Comparison of ENCODE assay signal across 11 cellular contexts in genomic region chr2:74461187-74462053, GRCh38. TPM values are rescaled to one million over a fixed set of nuclear protein-coding genes. Genes with fewer than 3 reads are reported as not detected.
A peak's percentile ranks its signal among the peaks of the same experiment; 100 is the strongest.
DNase-seq lines count a peak whose midpoint lies in the region; TF ChIP-seq lines count a peak whose summit lies in the region.
"Had no signal": no experiment of that assay in that cellular context is flagged by ENCODE, and none has a peak within 500 bp of the region (broad histone marks: within the 10 kb centered on the region; RNA-seq: fewer than 3 reads in every experiment).

No MANE protein-coding gene starts in this region.

- peak overlapping the region in 4 of 7 donors; percentile 8 to 73 (median 36) for H3K4me3 Mint-ChIP-seq in CD8-positive, alpha-beta memory T cell
- H3K4me3 Mint-ChIP-seq in endothelial cell (ENCODE audit: unreplicated experiment) = no peak overlapping the region

- peaks cover 41 to 62% (median 54%) of the 10 kb centered on the region in 3 donors for H3K4me1 Mint-ChIP-seq in CD8-positive, alpha-beta memory T cell
- peaks cover 30% of the 10 kb centered on the region for H3K4me1 Mint-ChIP-seq in endothelial cell (ENCODE audit: unreplicated experiment)

- peaks cover 0 to 2% of the 10 kb centered on the region in 2 donors for H3K27me3 Mint-ChIP-seq in CD8-positive, alpha-beta memory T cell
- peaks cover 18% of the 10 kb centered on the region for H3K27me3 Mint-ChIP-seq in endothelial cell (ENCODE audit: unreplicated experiment)

- H3K27ac ChIP-seq in CD8-positive, alpha-beta memory T cell (ENCODE audit: low read depth, low read length) = no peak overlapping the region
- H3K27ac ChIP-seq in HEK293 (ENCODE audit: extremely low read depth, low read depth, low read length) (no peak overlapping the region), suprapubic skin (no peak overlapping the region)
- H3K27ac ChIP-seq: epithelial cell of prostate, SJSA1, tibial nerve had no signal

- DNase-seq in CD8-positive, alpha-beta memory T cell = no peak
- peak; percentile 35 for DNase-seq in endothelial cell (ENCODE audit: low spot score)
- no peak for DNase-seq in suprapubic skin (ENCODE audit: low spot score in 2 of 2)
- no peak for DNase-seq in SW480 (ENCODE audit: low spot score)
- DNase-seq in stimulated activated CD4-positive, alpha-beta T cell treated with anti-CD3 and anti-CD28 coated beads, Interleukin-4, amount 100 ng/mL, for 1 hour = no peak
- DNase-seq: mesenchymal stem cell, NCI-H1436 treated with DMSO at 0.1 percent for 48 hours had no signal

- TF ChIP-seq CTCF in HEK293 (tag by site-specific recombination; IDR thresholded peaks at IDR 0.05) (peak; percentile 48), endothelial cell (IDR thresholded peaks at IDR 0.05; ENCODE audit: unreplicated experiment) (no peak), suprapubic skin (IDR thresholded peaks at IDR 0.05) (no peak)

- H3K9me3 Mint-ChIP-seq in CD8-positive, alpha-beta memory T cell = no peaks in the 10 kb centered on the region
- H3K9me3 Mint-ChIP-seq in endothelial cell (ENCODE audit: unreplicated experiment) = no peaks in the 10 kb centered on the region

- WGBS in suprapubic skin = 93% methylated on average over 18 of the region's 27 CpGs

- peak overlapping the region in 3 of 8 donors; percentile 15 to 40 (median 24) for H3K27ac Mint-ChIP-seq in CD8-positive, alpha-beta memory T cell
- no peak overlapping the region for H3K27ac Mint-ChIP-seq in endothelial cell (ENCODE audit: unreplicated experiment)

- H3K4me1 ChIP-seq in CD8-positive, alpha-beta memory T cell (ENCODE audit: insufficient read depth, low read length) = peaks cover 25% of the 10 kb centered on the region
- peaks cover 5% of the 10 kb centered on the region for H3K4me1 ChIP-seq in HEK293 (ENCODE audit: control insufficient read depth, insufficient read depth, low read length)
- peaks cover 39% of the 10 kb centered on the region for H3K4me1 ChIP-seq in suprapubic skin

- no peak for TF ChIP-seq EP300 in suprapubic skin (IDR thresholded peaks at IDR 0.05)

- H3K9me3 ChIP-seq in CD8-positive, alpha-beta memory T cell (ENCODE audit: low read length) = no peaks in the 10 kb centered on the region
- H3K9me3 ChIP-seq in HEK293 (ENCODE audit: control insufficient read depth, insufficient read depth, low read depth, low read length) (no peaks in the 10 kb centered on the region), suprapubic skin (no peaks in the 10 kb centered on the region)
- H3K9me3 ChIP-seq: SJSA1, tibial nerve had no signal

- POLR2A ChIA-PET in CD8-positive, alpha-beta memory T cell (lab: Charles Lee) = interaction anchor here (0.5 to 0.6 kb wide), 2 partner anchors 18 to 29 kb away, joined by 3 to 7 read pairs; no protein-coding TSS in a partner anchor
- POLR2A ChIA-PET in HEK293 (lab: Yijun Ruan, JAX) = interaction anchor here (0.8 to 2.2 kb wide), 3 partner anchors 11 to 21 kb away, joined by 3 to 13 read pairs (median 3); partner anchors contain the start of genes CCDC142 and MRPL53

- H3K4me3 ChIP-seq in CD8-positive, alpha-beta memory T cell (ENCODE audit: low read length) = no peak overlapping the region
- H3K4me3 ChIP-seq in HEK293 (ENCODE audit: low read depth, low read length) = no peak overlapping the region
- H3K4me3 ChIP-seq in suprapubic skin = no peak overlapping the region
- H3K4me3 ChIP-seq: SJSA1, tibial nerve had no signal

- peaks cover 4% of the 10 kb centered on the region for H3K36me3 ChIP-seq in CD8-positive, alpha-beta memory T cell (ENCODE audit: insufficient read depth, low read length)
- peaks cover 0 to 31% of the 10 kb centered on the region in 2 experiments; a peak in 1 of 3 replicates for H3K36me3 ChIP-seq in HEK293 (ENCODE audit: control insufficient read depth in 2 of 2, insufficient read depth in 1 of 2, low read length in 2 of 2)
- H3K36me3 ChIP-seq in suprapubic skin = peaks cover 22% of the 10 kb centered on the region

- no peak for TF ChIP-seq POLR2A in suprapubic skin (IDR thresholded peaks at IDR 0.05)

- H3K36me3 Mint-ChIP-seq in CD8-positive, alpha-beta memory T cell = peaks cover 0 to 41% (median 0%) of the 10 kb centered on the region in 3 donors
- H3K36me3 Mint-ChIP-seq in endothelial cell (ENCODE audit: low read depth, unreplicated experiment) = peaks cover 9% of the 10 kb centered on the region

- CTCF ChIA-PET in CD8-positive, alpha-beta memory T cell (lab: Charles Lee) = interaction anchor here (1.0 to 1.6 kb wide), 2 partner anchors 13 to 20 kb away, joined by 4 to 7 read pairs; no protein-coding TSS in a partner anchor
- CTCF ChIA-PET in HEK293 (lab: Yijun Ruan, JAX) = interaction anchor here (0.5 to 0.9 kb wide), 2 partner anchors 11 to 25 kb away, joined by 3 to 6 read pairs; partner anchors contain the start of gene MRPL53

- H3K27me3 ChIP-seq in CD8-positive, alpha-beta memory T cell (ENCODE audit: insufficient read depth, low read length, poor library complexity, severe bottlenecking) = no peaks in the 10 kb centered on the region
- no peaks in the 10 kb centered on the region for H3K27me3 ChIP-seq in suprapubic skin
- H3K27me3 ChIP-seq: SJSA1, tibial nerve had no signal

TF ChIP-seq in HEK293, 187 proteins besides CTCF, POLR2A, EP300 and RAD21:
- peak; percentile 23; the same call in 1 of the 2 replicates for TF ChIP-seq HIC1 (tag by site-specific recombination; IDR thresholded peaks at IDR 0.05)
- TF ChIP-seq, protein P1, sequence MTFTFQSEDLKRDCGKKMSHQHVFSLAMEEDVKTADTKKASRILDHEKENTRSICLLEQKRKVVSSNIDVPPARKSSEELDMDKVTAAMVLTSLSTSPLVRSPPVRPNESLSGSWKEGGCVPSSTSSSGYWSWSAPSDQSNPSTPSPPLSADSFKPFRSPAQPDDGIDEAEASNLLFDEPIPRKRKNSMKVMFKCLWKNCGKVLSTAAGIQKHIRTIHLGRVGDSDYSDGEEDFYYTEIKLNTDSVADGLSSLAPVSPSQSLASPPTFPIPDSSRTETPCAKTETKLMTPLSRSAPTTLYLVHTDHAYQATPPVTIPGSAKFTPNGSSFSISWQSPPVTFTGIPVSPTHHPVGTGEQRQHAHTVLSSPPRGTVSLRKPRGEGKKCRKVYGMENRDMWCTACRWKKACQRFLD (tag by site-specific recombination; IDR thresholded peaks at IDR 0.05) = no peak

RNA-seq across cellular contexts. Expression of gene WBP1, which starts 3.2 kb away (rescaled TPM):
- total RNA-seq in CD8-positive, alpha-beta memory T cell = 10 to 100 TPM; 31.2 to 31.6 TPM
- polyA plus RNA-seq in CD8-positive, alpha-beta memory T cell = 37.0 TPM
- 76.8 TPM for total RNA-seq in endothelial cell (ENCODE audit: unreplicated experiment)
- 100 to 1,000 TPM in 1 of 4 donors, 10 to 100 TPM in 3; 40.7 to 121 (median 47.0) TPM for total RNA-seq in suprapubic skin

RNA-seq across cellular contexts. Expression of gene MOGS, which starts 3.8 kb away (rescaled TPM):
- 10 to 100 TPM; 82.4 to 88.0 TPM for total RNA-seq in CD8-positive, alpha-beta memory T cell
- 48.5 TPM for polyA plus RNA-seq in CD8-positive, alpha-beta memory T cell
- total RNA-seq in endothelial cell (ENCODE audit: unreplicated experiment) (52.4 TPM), suprapubic skin (10 to 100 TPM; 44.1 to 81.3 (median 50.1) TPM)

RNA-seq across cellular contexts. Expression of gene INO80B, which starts 6.5 kb away (rescaled TPM):
- 10 to 100 TPM; 44.1 to 44.3 TPM for total RNA-seq in CD8-positive, alpha-beta memory T cell
- polyA plus RNA-seq in CD8-positive, alpha-beta memory T cell = 7.6 TPM
- total RNA-seq in endothelial cell (ENCODE audit: unreplicated experiment) (22.1 TPM), suprapubic skin (10 to 100 TPM; 15.9 to 75.9 (median 36.0) TPM)

RNA-seq across cellular contexts. Expression of gene MRPL53, which starts 11.1 kb away (rescaled TPM):
- total RNA-seq in CD8-positive, alpha-beta memory T cell = 100 to 1,000 TPM; 115 to 118 TPM
- 108 TPM for polyA plus RNA-seq in CD8-positive, alpha-beta memory T cell
- 59.0 TPM for total RNA-seq in endothelial cell (ENCODE audit: unreplicated experiment)
- total RNA-seq in suprapubic skin = 10 to 100 TPM; 13.1 to 36.0 (median 26.7) TPM

RNA-seq across cellular contexts. Expression of gene RTKN, which starts 19.7 kb away (rescaled TPM):
- total RNA-seq in CD8-positive, alpha-beta memory T cell = 1 to 10 TPM; 1.1 to 1.4 TPM
- polyA plus RNA-seq in CD8-positive, alpha-beta memory T cell = 1.2 TPM
- total RNA-seq in endothelial cell (ENCODE audit: unreplicated experiment) (65.4 TPM), suprapubic skin (10 to 100 TPM; 48.2 to 63.1 (median 56.7) TPM)
